ENCODE assay signal across 8 cellular contexts in the genomic region with DNA sequence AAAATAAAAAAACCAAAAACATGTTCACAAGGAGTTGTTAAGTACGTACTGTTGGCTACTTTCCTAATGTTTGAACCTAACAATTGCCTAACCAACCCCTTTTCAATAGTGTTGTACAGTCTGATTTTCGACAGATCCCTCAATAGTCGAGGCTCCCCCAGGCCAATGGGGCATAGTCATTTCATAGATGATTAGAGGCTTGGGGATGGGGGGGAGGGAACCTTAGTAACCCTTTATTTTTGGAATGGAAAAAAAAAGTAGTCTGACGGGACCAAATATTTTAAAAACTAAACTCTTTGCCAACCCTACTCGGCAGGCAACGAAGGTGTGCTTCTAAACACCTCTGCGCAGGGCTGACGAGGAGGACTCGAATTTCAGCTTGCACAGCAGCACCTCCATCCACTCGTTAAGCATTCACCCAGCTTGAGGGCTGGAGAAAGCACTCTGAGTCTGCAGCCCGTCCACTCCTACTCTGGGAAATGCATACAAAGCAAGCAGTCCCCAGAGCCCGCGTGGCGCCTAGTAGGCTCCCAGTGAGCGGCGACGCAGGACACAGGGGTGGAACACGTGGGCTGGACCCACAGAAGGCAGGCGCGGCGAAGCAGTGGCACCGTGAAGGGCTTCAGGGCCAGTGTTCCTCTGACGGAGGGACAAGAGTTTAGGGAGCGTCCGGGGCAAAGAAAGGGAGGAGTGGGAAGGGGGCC. TPM values are rescaled to one million over a fixed set of nuclear protein-coding genes. Genes with fewer than 3 reads are reported as not detected.
DNase-seq lines count a peak whose midpoint lies in the region; ATAC-seq and TF ChIP-seq lines count a peak whose summit lies in the region.

No MANE protein-coding gene starts in this region.

- H3K36me3 ChIP-seq in BLaER1: peaks cover 32% of the 10 kb centered on the region

- peaks cover 26% of the 10 kb centered on the region for H3K4me1 Mint-ChIP-seq in activated CD8-positive, alpha-beta memory T cell treated with anti-CD3 and anti-CD28 coated beads, Interleukin-2, amount 10 ng/mL, durations not matched to agents 7 days and 5 days

- H3K9me3 ChIP-seq in BLaER1: no peaks in the 10 kb centered on the region

- DNase-seq in NCI-H345 treated with DMSO at 0.1 percent for 48 hours (lab: John Stamatoyannopoulos, UW; ENCODE audit: unreplicated experiment) (peak; percentile 28), erythroblast (lab: John Stamatoyannopoulos, UW) (peak; percentile 71 to 76), mucosa of gallbladder (ENCODE audit: low spot score) (peak; percentile 42)
- peak; percentile 68 for DNase-seq in activated CD8-positive, alpha-beta memory T cell treated with anti-CD3 and anti-CD28 coated beads, Interleukin-2, amount 10 ng/mL, durations not matched to agents 7 days and 5 days
- peak; percentile 34 to 37 for DNase-seq in stimulated activated CD8-positive, alpha-beta memory T cell treated with anti-CD3 and anti-CD28 coated beads, Interleukin-7, amount 100 ng/mL, for 48 hours (ENCODE audit: extremely low read depth in 1 of 2, low read depth in 1 of 2)

- peak overlapping the region; percentile 87 for H3K27ac Mint-ChIP-seq in activated CD8-positive, alpha-beta memory T cell treated with anti-CD3 and anti-CD28 coated beads, Interleukin-2, amount 10 ng/mL, durations not matched to agents 7 days and 5 days

- H3K4me2 ChIP-seq in BLaER1: peak overlapping the region; percentile 94

- peak overlapping the region; percentile 74 for H3K4me3 ChIP-seq in BLaER1

- peaks cover 14% of the 10 kb centered on the region for H3K36me3 Mint-ChIP-seq in activated CD8-positive, alpha-beta memory T cell treated with anti-CD3 and anti-CD28 coated beads, Interleukin-2, amount 10 ng/mL, durations not matched to agents 7 days and 5 days

- CTCF ChIA-PET in activated CD8-positive, alpha-beta memory T cell treated with anti-CD3 and anti-CD28 coated beads, Interleukin-2, amount 10 ng/mL, durations not matched to agents 7 days and 5 days (lab: Charles Lee): interaction anchor here (1.2 kb wide), 1 partner anchor 10 kb away, joined by 4 read pairs; a partner anchor contains a TSS

- H3K4me3 Mint-ChIP-seq in activated CD8-positive, alpha-beta memory T cell treated with anti-CD3 and anti-CD28 coated beads, Interleukin-2, amount 10 ng/mL, durations not matched to agents 7 days and 5 days: peak overlapping the region; percentile 90

- H3K4me1 ChIP-seq in BLaER1: peaks cover 27% of the 10 kb centered on the region

- TF ChIP-seq POLR2A in erythroblast (IDR thresholded peaks at IDR 0.05; ENCODE audit: low read length): no peak

- H3K27ac ChIP-seq in BLaER1: peak overlapping the region; percentile 72

- peak overlapping the region; percentile 81 for H3K9ac ChIP-seq in BLaER1

- H3K27me3 Mint-ChIP-seq in activated CD8-positive, alpha-beta memory T cell treated with anti-CD3 and anti-CD28 coated beads, Interleukin-2, amount 10 ng/mL, durations not matched to agents 7 days and 5 days: no peaks in the 10 kb centered on the region

- peaks cover 47% of the 10 kb centered on the region for H4K20me1 ChIP-seq in BLaER1

- no peaks in the 10 kb centered on the region for H3K9me3 Mint-ChIP-seq in activated CD8-positive, alpha-beta memory T cell treated with anti-CD3 and anti-CD28 coated beads, Interleukin-2, amount 10 ng/mL, durations not matched to agents 7 days and 5 days (ENCODE audit: low read depth)

- H3K27me3 ChIP-seq in BLaER1: no peaks in the 10 kb centered on the region

- ATAC-seq in GM19324 (IDR thresholded peaks at IDR 0.05; ENCODE audit: low FRiP score, unreplicated experiment) (peak; percentile 43), HG03354 (IDR thresholded peaks at IDR 0.05; ENCODE audit: poor library complexity, severe bottlenecking, unreplicated experiment) (peak; percentile 42)
- ATAC-seq in activated CD8-positive, alpha-beta memory T cell treated with anti-CD3 and anti-CD28 coated beads, Interleukin-2, amount 10 ng/mL, durations not matched to agents 7 days and 5 days: peak; percentile 45

RNA-seq across cellular contexts. Expression of a gene that starts 0.9 kb away (rescaled TPM):
- 10 to 100 TPM; 13.1 to 19.4 TPM for total RNA-seq in activated CD8-positive, alpha-beta memory T cell treated with anti-CD3 and anti-CD28 coated beads, Interleukin-2, amount 10 ng/mL, durations not matched to agents 7 days and 5 days
- 5.3 TPM for total RNA-seq in mucosa of gallbladder

RNA-seq across cellular contexts. Expression of a gene that starts 10.8 kb away (rescaled TPM):
- 10 to 100 TPM; 22.8 to 25.7 TPM for total RNA-seq in activated CD8-positive, alpha-beta memory T cell treated with anti-CD3 and anti-CD28 coated beads, Interleukin-2, amount 10 ng/mL, durations not matched to agents 7 days and 5 days
- 12.5 TPM for total RNA-seq in mucosa of gallbladder

Comparison
In these comparisons a context has a peak if more than half of its experiments do, and no peak if none do; other contexts are left out.
1. Peak in every context shown above with its lines: DNase-seq, ATAC-seq, H3K4me3 ChIP-seq and H3K27ac ChIP-seq.